8 cellular contexts compared by ENCODE assay signal in genomic region chr19:56595548-56595899, GRCh38. TPM values are rescaled to one million over a fixed set of nuclear protein-coding genes. Genes with fewer than 3 reads are reported as not detected.
DNase-seq lines count a peak whose midpoint lies in the region; ATAC-seq and TF ChIP-seq lines count a peak whose summit lies in the region.

No MANE protein-coding gene starts in this region.

- H3K27ac Mint-ChIP-seq in activated CD4-positive, alpha-beta T cell treated with anti-CD3 and anti-CD28 coated beads, Interleukin-2, amount 10 ng/mL, durations not matched to agents 24 days and 14 days: peak overlapping the region; percentile 60

- H3K4me1 Mint-ChIP-seq in activated CD4-positive, alpha-beta T cell treated with anti-CD3 and anti-CD28 coated beads, Interleukin-2, amount 10 ng/mL, durations not matched to agents 24 days and 14 days: peaks cover 12% of the 10 kb centered on the region

- peak overlapping the region; percentile 90 for H3K4me3 Mint-ChIP-seq in activated CD4-positive, alpha-beta T cell treated with anti-CD3 and anti-CD28 coated beads, Interleukin-2, amount 10 ng/mL, durations not matched to agents 24 days and 14 days

- intact Hi-C loops in activated CD4-positive, alpha-beta T cell treated with anti-CD3 and anti-CD28 coated beads, Interleukin-2, amount 10 ng/mL, durations not matched to agents 24 days and 14 days (cut with micrococcal nuclease): loop anchor here (1.0 to 2.0 kb wide), 2 partner anchors 28 to 57 kb away; partner anchors contain the start of genes ZFP28 and ZNF470

- peaks cover 37% of the 10 kb centered on the region for H3K9me3 Mint-ChIP-seq in activated CD4-positive, alpha-beta T cell treated with anti-CD3 and anti-CD28 coated beads, Interleukin-2, amount 10 ng/mL, durations not matched to agents 24 days and 14 days

- ATAC-seq in GM21367 (IDR thresholded peaks at IDR 0.05; ENCODE audit: unreplicated experiment): no peak

- DNase-seq in activated CD4-positive, alpha-beta T cell treated with anti-CD3 and anti-CD28 coated beads, Interleukin-2, amount 10 ng/mL, durations not matched to agents 24 days and 14 days: no peak
- no peak for DNase-seq in activated CD4-positive, alpha-beta T cell treated with anti-CD3 and anti-CD28 coated beads, Interleukin-2, amount 50 U/mL, for 4 hours
- DNase-seq in RPMI7951 (ENCODE audit: low read depth): peak; percentile 29
- peak; percentile 32 for DNase-seq in fibroblast of pulmonary artery (ENCODE audit: low read depth)
- DNase-seq in renal cortical epithelial cell (ENCODE audit: low read depth): peak; percentile 0
- no peak for DNase-seq in NCI-H510A treated with DMSO at 0.1 percent for 48 hours (lab: John Stamatoyannopoulos, UW)
- no peak for DNase-seq in stimulated activated naive CD4-positive, alpha-beta T cell treated with Interleukin-2 at 50 U/mL for 16 hours (lab: John Stamatoyannopoulos, UW)

- H3K4me3 ChIP-seq in fibroblast of pulmonary artery (replicated peaks; ENCODE audit: low read depth, low read length): peak overlapping the region; percentile 75

- no peak for TF ChIP-seq CTCF in fibroblast of pulmonary artery (IDR thresholded peaks at IDR 0.05; ENCODE audit: low read length, missing control alignments)

- no peaks in the 10 kb centered on the region for H3K27me3 Mint-ChIP-seq in activated CD4-positive, alpha-beta T cell treated with anti-CD3 and anti-CD28 coated beads, Interleukin-2, amount 10 ng/mL, durations not matched to agents 24 days and 14 days

- peaks cover 37% of the 10 kb centered on the region for H3K36me3 Mint-ChIP-seq in activated CD4-positive, alpha-beta T cell treated with anti-CD3 and anti-CD28 coated beads, Interleukin-2, amount 10 ng/mL, durations not matched to agents 24 days and 14 days (ENCODE audit: low read depth)

RNA-seq across cellular contexts. Expression of gene ZNF71, which starts 0.4 kb away (rescaled TPM):
- total RNA-seq in activated CD4-positive, alpha-beta T cell treated with anti-CD3 and anti-CD28 coated beads, Interleukin-2, amount 10 ng/mL, durations not matched to agents 24 days and 14 days: 4.2 and 5.2 TPM in 2 replicates
- 6.0 and 8.3 TPM in 2 replicates for total RNA-seq in RPMI7951 (2014; rRNA removed; shearing (Covaris generic))
- 7.5 and 15.8 TPM in 2 replicates for total RNA-seq in renal cortical epithelial cell

RNA-seq across cellular contexts. Expression of gene ZNF470, which starts 28.3 kb away (rescaled TPM):
- total RNA-seq in activated CD4-positive, alpha-beta T cell treated with anti-CD3 and anti-CD28 coated beads, Interleukin-2, amount 10 ng/mL, durations not matched to agents 24 days and 14 days: 1.8 and 2.0 TPM in 2 replicates
- 2.7 and 2.9 TPM in 2 replicates for total RNA-seq in RPMI7951 (2014; rRNA removed; shearing (Covaris generic))
- total RNA-seq in renal cortical epithelial cell: 3.8 and 8.2 TPM in 2 replicates

RNA-seq across cellular contexts. Expression of gene SMIM17, which starts 47.4 kb away (rescaled TPM):
- total RNA-seq in activated CD4-positive, alpha-beta T cell treated with anti-CD3 and anti-CD28 coated beads, Interleukin-2, amount 10 ng/mL, durations not matched to agents 24 days and 14 days: 0.19 TPM in 1 of 2 replicates, not detected in the other
- 0.36 TPM in 1 of 2 replicates, not detected in the other for total RNA-seq in RPMI7951 (2014; rRNA removed; shearing (Covaris generic))
- 0.30 TPM in 1 of 2 replicates, not detected in the other for total RNA-seq in renal cortical epithelial cell

RNA-seq across cellular contexts. Expression of gene ZFP28, which starts 56.8 kb away (rescaled TPM):
- 1.8 and 4.1 TPM in 2 replicates for total RNA-seq in activated CD4-positive, alpha-beta T cell treated with anti-CD3 and anti-CD28 coated beads, Interleukin-2, amount 10 ng/mL, durations not matched to agents 24 days and 14 days
- total RNA-seq in RPMI7951 (2014; rRNA removed; shearing (Covaris generic)): 5.9 and 9.4 TPM in 2 replicates
- 8.7 and 10.9 TPM in 2 replicates for total RNA-seq in renal cortical epithelial cell

Comparison
In these comparisons a context has a peak if more than half of its experiments do, and no peak if none do; other contexts are left out.
1. DNase-seq: peak in RPMI7951 (single experiment), fibroblast of pulmonary artery (single experiment) and renal cortical epithelial cell (single experiment); none in activated CD4-positive, alpha-beta T cell treated with anti-CD3 and anti-CD28 coated beads, Interleukin-2, amount 10 ng/mL, durations not matched to agents 24 days and 14 days (single experiment), activated CD4-positive, alpha-beta T cell treated with anti-CD3 and anti-CD28 coated beads, Interleukin-2, amount 50 U/mL, for 4 hours (0 of 2), NCI-H510A treated with DMSO at 0.1 percent for 48 hours (single experiment) and stimulated activated naive CD4-positive, alpha-beta T cell treated with Interleukin-2 at 50 U/mL for 16 hours (single experiment).